Comparison of ENCODE assay signal across 9 cellular contexts in the genomic region with DNA sequence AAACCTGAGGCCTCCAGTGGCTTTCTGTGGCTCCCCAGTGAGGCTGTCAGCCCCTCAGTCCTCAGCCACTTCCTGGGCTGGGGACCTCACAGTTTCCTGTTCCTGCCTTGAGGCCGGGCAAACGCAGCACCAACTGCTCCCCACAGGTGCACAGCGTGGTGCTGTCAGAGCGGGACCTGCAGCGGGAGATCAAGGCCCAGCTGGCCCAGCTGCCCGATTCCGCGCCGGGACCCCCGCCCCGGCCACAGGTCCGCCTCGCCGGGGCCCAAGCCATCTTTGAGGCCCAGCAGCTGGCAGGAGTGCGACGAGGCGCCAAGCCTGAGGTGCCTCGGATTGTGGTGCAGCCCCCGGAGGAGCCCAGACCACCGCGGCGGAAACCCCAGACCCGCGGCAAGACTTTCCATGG. TPM values are rescaled to one million over a fixed set of nuclear protein-coding genes. Genes with fewer than 3 reads are reported as not detected.
DNase-seq lines count a peak whose midpoint lies in the region; ATAC-seq and TF ChIP-seq lines count a peak whose summit lies in the region.
"Had no signal": no experiment of that assay in that cellular context is flagged by ENCODE, and none has a peak within 500 bp of the region (broad histone marks: within the 10 kb centered on the region; RNA-seq: fewer than 3 reads in every experiment).

No MANE protein-coding gene starts in this region.

- H3K27ac ChIP-seq in lower lobe of right lung: peak overlapping the region; percentile 59

- no peak for TF ChIP-seq CTCF in lower lobe of right lung (IDR thresholded peaks at IDR 0.05)

- ATAC-seq in HG02678 (IDR thresholded peaks at IDR 0.05; ENCODE audit: unreplicated experiment) (peak; percentile 61), lower lobe of right lung (peak; percentile 34 to 36), HG03039 (IDR thresholded peaks at IDR 0.05; ENCODE audit: unreplicated experiment) (no peak)

- H3K9me3 ChIP-seq in lower lobe of right lung: no peaks in the 10 kb centered on the region

- H3K4me1 ChIP-seq in lower lobe of right lung: peaks cover 10% of the 10 kb centered on the region

- no peaks in the 10 kb centered on the region for H3K27me3 ChIP-seq in lower lobe of right lung (ENCODE audit: low read depth)

- DNase-seq in GDM1 (lab: John Stamatoyannopoulos, UW) (peak; percentile 70), lower lobe of right lung (no peak), NCI-H2171 (lab: John Stamatoyannopoulos, UW) (no peak), hippocampal formation (lab: John Stamatoyannopoulos, UW) (no peak), NOMO-1 treated with dmso at 0.1 percent for 144 hours (lab: John Stamatoyannopoulos, UW; ENCODE audit: unreplicated experiment) (no peak)
- DNase-seq in activated CD4-positive, alpha-beta T cell treated with anti-CD3 and anti-CD28 coated beads, Interleukin-2, amount 50 U/mL, for 48 hours: peak; percentile 70 to 80

- peak overlapping the region; percentile 36 for H3K4me3 ChIP-seq in lower lobe of right lung

- H3K36me3 ChIP-seq in lower lobe of right lung: no peaks in the 10 kb centered on the region

- intact Hi-C loops in lower lobe of right lung (cut with DNase I): no loop called here

RNA-seq across cellular contexts. Expression of a gene that starts 5.4 kb away (rescaled TPM):
- total RNA-seq in lower lobe of right lung: 45.3 TPM
- total RNA-seq: Calu3 had no signal

RNA-seq across cellular contexts. Expression of a gene that starts 6.2 kb away (rescaled TPM):
- 0.71 TPM for total RNA-seq in lower lobe of right lung
- total RNA-seq: Calu3 had no signal

RNA-seq across cellular contexts. Expression of a gene that starts 7.6 kb away (rescaled TPM):
- 144 TPM for total RNA-seq in lower lobe of right lung

RNA-seq across cellular contexts. Expression of a gene that starts 17.5 kb away (rescaled TPM):
- 28.9 TPM for total RNA-seq in lower lobe of right lung

RNA-seq across cellular contexts. Expression of a gene that starts 19.0 kb away (rescaled TPM):
- 42.1 TPM for total RNA-seq in lower lobe of right lung

Comparison
In these comparisons a context has a peak if more than half of its experiments do, and no peak if none do; other contexts are left out.
1. DNase-seq: peak in GDM1 (single experiment) and activated CD4-positive, alpha-beta T cell treated with anti-CD3 and anti-CD28 coated beads, Interleukin-2, amount 50 U/mL, for 48 hours (2 of 2); none in lower lobe of right lung (single experiment), NCI-H2171 (single experiment), hippocampal formation (0 of 2) and NOMO-1 treated with dmso at 0.1 percent for 144 hours (single experiment).